Comparison of ENCODE assay signal across 8 cellular contexts in the genomic region with DNA sequence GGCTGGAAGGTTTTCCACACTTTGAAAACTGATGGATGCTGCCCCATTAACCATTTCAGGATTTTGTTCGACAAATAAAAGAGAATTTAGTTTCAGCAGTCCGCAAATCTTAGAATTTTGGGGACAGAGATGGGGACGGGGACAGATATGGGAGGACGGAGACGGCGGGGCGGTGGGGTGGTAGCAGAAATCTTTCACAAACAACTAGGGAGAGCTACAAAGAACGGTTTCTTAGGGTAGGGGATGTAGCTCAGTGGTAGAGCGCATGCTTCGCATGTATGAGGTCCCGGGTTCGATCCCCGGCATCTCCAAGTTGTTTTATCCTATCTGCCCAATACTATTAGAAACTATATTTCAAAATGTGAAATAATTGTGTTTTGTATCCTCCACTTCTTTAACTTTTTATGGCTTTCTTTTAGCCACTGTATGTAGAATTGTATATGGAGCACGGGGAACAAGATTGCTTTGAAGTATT. TPM values are rescaled to one million over a fixed set of nuclear protein-coding genes. Genes with fewer than 3 reads are reported as not detected.
DNase-seq lines count a peak whose midpoint lies in the region; ATAC-seq and FAIRE-seq lines count a peak whose summit lies in the region.

No MANE protein-coding gene starts in this region.

- H3K27me3 ChIP-seq in neuronal stem cell (ENCODE audit: control insufficient read depth in 3 of 3, insufficient read depth in 3 of 3, low read depth in 1 of 3, low read length in 3 of 3), result no peaks in the 10 kb centered on the region

- no peak overlapping the region for H2BK5ac ChIP-seq in neuronal stem cell (ENCODE audit: low read length)

- H3K9me3 ChIP-seq in neuronal stem cell (replicated peaks in 1 of 2; ENCODE audit: control insufficient read depth in 2 of 2, insufficient read depth in 1 of 2, low read depth in 1 of 2, low read length in 2 of 2), result no peaks in the 10 kb centered on the region

- peak overlapping the region; percentile 62 for H3K27ac ChIP-seq in neuronal stem cell (replicated peaks; ENCODE audit: low read length)

- H3K18ac ChIP-seq in neuronal stem cell (ENCODE audit: low read length), result no peak overlapping the region

- ATAC-seq in GM21381 (IDR thresholded peaks at IDR 0.05; ENCODE audit: unreplicated experiment), result peak; percentile 40
- ATAC-seq in activated T-helper 17 cell treated with anti-CD3 and anti-CD28 coated beads, Interleukin-2, amount 50 U/mL, for 72 hours (replicated peaks), result peak; percentile 66

- H3K36me3 ChIP-seq in neuronal stem cell (replicated peaks in 1 of 2; ENCODE audit: control insufficient read depth in 2 of 2, insufficient read depth in 2 of 2, low read length in 2 of 2), result no peaks in the 10 kb centered on the region

- WGBS in neuronal stem cell (ENCODE audit: extremely low coverage in 2 of 2, insufficient read length in 2 of 2, insufficient replicate concordance in 1 of 2), 2 donors, result no CpG with 5 or more reads among the region's 14 CpGs

- no peak overlapping the region for H2BK15ac ChIP-seq in neuronal stem cell (ENCODE audit: low read length)

- H3K4me1 Mint-ChIP-seq in activated T-helper 17 cell treated with anti-CD3 and anti-CD28 coated beads, Interleukin-2, amount 50 U/mL, for 72 hours, result no peaks in the 10 kb centered on the region

- H2BK120ac ChIP-seq in neuronal stem cell (ENCODE audit: low read depth, low read length), result no peak overlapping the region

- no peaks in the 10 kb centered on the region for H3K79me1 ChIP-seq in neuronal stem cell (ENCODE audit: low read depth, low read length)

- H3K27me3 Mint-ChIP-seq in activated T-helper 17 cell treated with anti-CD3 and anti-CD28 coated beads, Interleukin-2, amount 50 U/mL, for 72 hours, result no peaks in the 10 kb centered on the region

- peaks cover 10% of the 10 kb centered on the region for H3K36me3 Mint-ChIP-seq in activated T-helper 17 cell treated with anti-CD3 and anti-CD28 coated beads, Interleukin-2, amount 50 U/mL, for 72 hours (ENCODE audit: low read depth)

- peak overlapping the region; percentile 85 for H2AFZ ChIP-seq in neuronal stem cell (ENCODE audit: low read length)

- no peak overlapping the region for H2BK12ac ChIP-seq in neuronal stem cell (ENCODE audit: low read length)

- no peak overlapping the region for H3K14ac ChIP-seq in neuronal stem cell (ENCODE audit: low read length)

- no peak overlapping the region for H3K23ac ChIP-seq in neuronal stem cell (ENCODE audit: low read depth, low read length, poor library complexity)

- no peak overlapping the region for H2AK5ac ChIP-seq in neuronal stem cell (ENCODE audit: low read depth, low read length)

- no peak overlapping the region for H3K4me3 Mint-ChIP-seq in activated T-helper 17 cell treated with anti-CD3 and anti-CD28 coated beads, Interleukin-2, amount 50 U/mL, for 72 hours

- DNase-seq in C1 segment of cervical spinal cord (lab: John Stamatoyannopoulos, UW), result peak in 13 of 14 donors; percentile 27 to 79 (median 56)
- DNase-seq in Kasumi-1 (lab: John Stamatoyannopoulos, UW), result peak; percentile 80 to 85
- peak; percentile 58 for DNase-seq in RCC 7860 (ENCODE audit: low spot score)
- DNase-seq in frontal cortex (ENCODE audit: low spot score in 2 of 2), result peak; percentile 65 to 76
- DNase-seq in neuronal stem cell (ENCODE audit: low spot score), result peak; percentile 73
- DNase-seq in superior temporal gyrus (ENCODE audit: extremely low spot score), result peak; percentile 95

- no peak overlapping the region for H4K91ac ChIP-seq in neuronal stem cell (ENCODE audit: low read depth, low read length, poor library complexity)

- peak overlapping the region; percentile 65 for H3K4me2 ChIP-seq in neuronal stem cell (ENCODE audit: insufficient read depth, low read length, poor library complexity, severe bottlenecking)

- no peak overlapping the region for H3K4ac ChIP-seq in neuronal stem cell (ENCODE audit: low read length)

- peaks cover 0 to 3% of the 10 kb centered on the region in 2 donors for H3K4me1 ChIP-seq in neuronal stem cell (ENCODE audit: control insufficient read depth in 2 of 2, insufficient read depth in 1 of 2, low read depth in 1 of 2, low read length in 2 of 2)

- H4K8ac ChIP-seq in neuronal stem cell (ENCODE audit: low read depth, low read length), result no peak overlapping the region

- H3K9ac ChIP-seq in neuronal stem cell (ENCODE audit: low read depth, low read length, poor library complexity), result no peak overlapping the region

- FAIRE-seq in RCC 7860 (lab: Jason Lieb, UNC), result no peak
- no peak for FAIRE-seq in frontal cortex (lab: Jason Lieb, UNC)

- no peak overlapping the region for H3K27ac Mint-ChIP-seq in activated T-helper 17 cell treated with anti-CD3 and anti-CD28 coated beads, Interleukin-2, amount 50 U/mL, for 72 hours

- peak overlapping the region; percentile 54 to 83 for H3K4me3 ChIP-seq in neuronal stem cell (ENCODE audit: low read length in 2 of 2)

- H3K9me3 Mint-ChIP-seq in activated T-helper 17 cell treated with anti-CD3 and anti-CD28 coated beads, Interleukin-2, amount 50 U/mL, for 72 hours, result no peaks in the 10 kb centered on the region

RNA-seq across cellular contexts. Expression of a gene that starts 15.1 kb away (rescaled TPM):
- 10 to 100 TPM; 84.3 to 90.3 TPM for total RNA-seq in activated T-helper 17 cell treated with anti-CD3 and anti-CD28 coated beads, Interleukin-2, amount 50 U/mL, for 72 hours
- 73.4 TPM for total RNA-seq in frontal cortex
- polyA plus RNA-seq in neuronal stem cell (2013, experiment 1 of 2), result 47.8 TPM
- polyA plus RNA-seq in neuronal stem cell (2013, experiment 2 of 2), result 44.3 TPM

RNA-seq across cellular contexts. Expression of a gene that starts 43.5 kb away (rescaled TPM):
- total RNA-seq in activated T-helper 17 cell treated with anti-CD3 and anti-CD28 coated beads, Interleukin-2, amount 50 U/mL, for 72 hours, result 10 to 100 TPM; 24.5 to 30.0 TPM
- 12.6 TPM for total RNA-seq in frontal cortex
- 18.0 TPM for polyA plus RNA-seq in neuronal stem cell (2013, experiment 1 of 2)
- 16.9 TPM for polyA plus RNA-seq in neuronal stem cell (2013, experiment 2 of 2)

RNA-seq across cellular contexts. Expression of a gene that starts 53.2 kb away (rescaled TPM):
- total RNA-seq in activated T-helper 17 cell treated with anti-CD3 and anti-CD28 coated beads, Interleukin-2, amount 50 U/mL, for 72 hours, result under 1 TPM in 1 of 2 donors, not detected in 1; 0.21 TPM
- not detected for total RNA-seq in frontal cortex
- 0.04 TPM for polyA plus RNA-seq in neuronal stem cell (2013, experiment 1 of 2)
- 0.04 TPM for polyA plus RNA-seq in neuronal stem cell (2013, experiment 2 of 2)

Comparison
In these comparisons a context has a peak if more than half of its experiments do, and no peak if none do; other contexts are left out.
1. Peak in every context shown above with its lines: DNase-seq, ATAC-seq, H3K4me3 ChIP-seq and H3K27ac ChIP-seq.